10 cellular contexts compared by ENCODE assay signal in the genomic region with DNA sequence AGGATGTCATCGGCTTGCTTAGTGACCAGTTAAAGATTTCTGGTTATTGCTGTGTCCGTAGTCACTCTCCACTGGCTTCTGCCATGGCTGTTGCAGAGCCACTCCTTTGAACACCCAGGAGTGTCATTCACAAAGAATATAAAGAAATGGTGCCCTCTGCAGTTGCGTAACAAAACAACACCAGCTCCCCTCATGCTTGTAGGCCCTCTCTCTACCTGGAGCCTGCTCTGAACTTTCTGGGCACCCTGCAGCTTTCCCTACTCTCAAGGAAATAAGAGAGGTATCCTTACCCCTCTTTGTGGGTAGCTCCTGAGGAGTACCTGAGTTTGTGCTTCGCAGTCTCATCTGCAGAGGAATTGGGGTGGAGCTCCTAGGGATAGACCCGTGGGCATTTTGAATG.
DNase-seq lines count a peak whose midpoint lies in the region; ATAC-seq and TF ChIP-seq lines count a peak whose summit lies in the region.
"Had no signal": no experiment of that assay in that cellular context is flagged by ENCODE, and none has a peak within 500 bp of the region (broad histone marks: within the 10 kb centered on the region; RNA-seq: fewer than 3 reads in every experiment).

No MANE protein-coding gene starts in this region.

- H3K36me3 ChIP-seq in smooth muscle cell (ENCODE audit: low read depth) (no peaks in the 10 kb centered on the region), breast epithelium (no peaks in the 10 kb centered on the region)
- H3K36me3 ChIP-seq: SJSA1 had no signal

- H3K79me2 ChIP-seq in smooth muscle cell (ENCODE audit: low read depth) = no peaks in the 10 kb centered on the region

- no peak for TF ChIP-seq POLR2A in breast epithelium (IDR thresholded peaks at IDR 0.05)

- H2AFZ ChIP-seq in smooth muscle cell (ENCODE audit: low read depth) = no peak overlapping the region

- TF ChIP-seq CTCF in cardiac fibroblast (IDR thresholded peaks at IDR 0.05; ENCODE audit: low read depth, low read length) (peak; percentile 20), smooth muscle cell (IDR thresholded peaks at IDR 0.05; ENCODE audit: borderline replicate concordance, insufficient read depth, poor library complexity, severe bottlenecking) (peak; percentile 20), breast epithelium (IDR thresholded peaks at IDR 0.05) (no peak)

- H4K20me1 ChIP-seq in smooth muscle cell (ENCODE audit: low read depth) = no peaks in the 10 kb centered on the region

- H3K4me3 Mint-ChIP-seq in activated CD4-positive, alpha-beta T cell treated with anti-CD3 and anti-CD28 coated beads for 36 hours = no peak overlapping the region
- H3K4me3 Mint-ChIP-seq: activated naive CD4-positive, alpha-beta T cell treated with anti-CD3 and anti-CD28 coated beads, Interleukin-2, amount 50 U/mL, for 24 hours had no signal

- no peak overlapping the region for H3K4me2 ChIP-seq in smooth muscle cell

- POLR2A ChIA-PET in activated CD4-positive, alpha-beta T cell treated with anti-CD3 and anti-CD28 coated beads for 36 hours (lab: Charles Lee) = no interaction called here

- H3K4me1 ChIP-seq in smooth muscle cell (ENCODE audit: low read depth) (no peaks in the 10 kb centered on the region), breast epithelium (no peaks in the 10 kb centered on the region)
- H3K4me1 ChIP-seq: SJSA1 had no signal

- no peaks in the 10 kb centered on the region for H3K9me3 Mint-ChIP-seq in activated CD4-positive, alpha-beta T cell treated with anti-CD3 and anti-CD28 coated beads for 36 hours (ENCODE audit: low read depth)
- H3K9me3 Mint-ChIP-seq: activated naive CD4-positive, alpha-beta T cell treated with anti-CD3 and anti-CD28 coated beads, Interleukin-2, amount 50 U/mL, for 24 hours had no signal

- H3K27me3 Mint-ChIP-seq in activated CD4-positive, alpha-beta T cell treated with anti-CD3 and anti-CD28 coated beads for 36 hours = peaks cover 9% of the 10 kb centered on the region
- H3K27me3 Mint-ChIP-seq: activated naive CD4-positive, alpha-beta T cell treated with anti-CD3 and anti-CD28 coated beads, Interleukin-2, amount 50 U/mL, for 24 hours had no signal

- no peaks in the 10 kb centered on the region for H3F3A ChIP-seq in smooth muscle cell (ENCODE audit: low read depth)

- H3K4me3 ChIP-seq in cardiac fibroblast (replicated peaks in 1 of 2; ENCODE audit: low read depth in 2 of 2, low read length in 2 of 2) = no peak overlapping the region
- H3K4me3 ChIP-seq in smooth muscle cell = no peak overlapping the region
- H3K4me3 ChIP-seq in breast epithelium = no peak overlapping the region
- H3K4me3 ChIP-seq: SJSA1 had no signal

- WGBS in smooth muscle cell (ENCODE audit: low lambda C conversion rate) = 41% methylated on average over 5 of the region's 5 CpGs

- no peak overlapping the region for H3K27ac Mint-ChIP-seq in activated CD4-positive, alpha-beta T cell treated with anti-CD3 and anti-CD28 coated beads for 36 hours
- H3K27ac Mint-ChIP-seq: activated naive CD4-positive, alpha-beta T cell treated with anti-CD3 and anti-CD28 coated beads, Interleukin-2, amount 50 U/mL, for 24 hours had no signal

- H3K4me1 Mint-ChIP-seq in activated CD4-positive, alpha-beta T cell treated with anti-CD3 and anti-CD28 coated beads for 36 hours = no peaks in the 10 kb centered on the region
- H3K4me1 Mint-ChIP-seq: activated naive CD4-positive, alpha-beta T cell treated with anti-CD3 and anti-CD28 coated beads, Interleukin-2, amount 50 U/mL, for 24 hours had no signal

- H3K36me3 Mint-ChIP-seq in activated CD4-positive, alpha-beta T cell treated with anti-CD3 and anti-CD28 coated beads for 36 hours (ENCODE audit: low read depth) = no peaks in the 10 kb centered on the region
- H3K36me3 Mint-ChIP-seq: activated naive CD4-positive, alpha-beta T cell treated with anti-CD3 and anti-CD28 coated beads, Interleukin-2, amount 50 U/mL, for 24 hours had no signal

- H3K27ac ChIP-seq in smooth muscle cell (ENCODE audit: low read depth) (no peak overlapping the region), breast epithelium (no peak overlapping the region)
- H3K27ac ChIP-seq: SJSA1 had no signal

- no peaks in the 10 kb centered on the region for H3K9me3 ChIP-seq in smooth muscle cell (replicated peaks; ENCODE audit: low read depth)
- H3K9me3 ChIP-seq in breast epithelium = no peaks in the 10 kb centered on the region
- H3K9me3 ChIP-seq: SJSA1 had no signal

- ATAC-seq in activated CD4-positive, alpha-beta T cell treated with anti-CD3 and anti-CD28 coated beads for 36 hours = no peak
- ATAC-seq in HG03342 (IDR thresholded peaks at IDR 0.05; ENCODE audit: unreplicated experiment) = no peak
- no peak for ATAC-seq in HG03045 (IDR thresholded peaks at IDR 0.05; ENCODE audit: unreplicated experiment)

- H3K9ac ChIP-seq in smooth muscle cell (ENCODE audit: low read depth) = no peak overlapping the region

- intact Hi-C loops in activated CD4-positive, alpha-beta T cell treated with anti-CD3 and anti-CD28 coated beads for 36 hours (cut with DNase I, micrococcal nuclease) = no loop called here
- intact Hi-C loops in breast epithelium (cut with DNase I; ENCODE audit: low total_unique reads) = no loop called here

- CTCF ChIA-PET in activated CD4-positive, alpha-beta T cell treated with anti-CD3 and anti-CD28 coated beads for 36 hours (lab: Charles Lee) = interaction anchor here (0.6 to 1.4 kb wide), 4 partner anchors 8 to 1021 kb away, joined by 3 to 4 read pairs (median 3); no protein-coding TSS in a partner anchor

- H3K27me3 ChIP-seq in smooth muscle cell (ENCODE audit: low read depth) = no peaks in the 10 kb centered on the region
- no peaks in the 10 kb centered on the region for H3K27me3 ChIP-seq in breast epithelium
- H3K27me3 ChIP-seq: SJSA1 had no signal

- DNase-seq in activated CD4-positive, alpha-beta T cell treated with anti-CD3 and anti-CD28 coated beads for 36 hours = peak; percentile 18
- no peak for DNase-seq in activated CD4-positive, alpha-beta T cell treated with anti-CD3 and anti-CD28 coated beads for 1 hour
- peak; percentile 69 for DNase-seq in NCI-H2107 treated with DMSO at 0.1 percent for 48 hours (lab: John Stamatoyannopoulos, UW; ENCODE audit: unreplicated experiment)
- DNase-seq in cardiac fibroblast (ENCODE audit: low read depth in 2 of 2) = peak; percentile 40 to 41
- DNase-seq in smooth muscle cell (lab: John Stamatoyannopoulos, UW; ENCODE audit: unreplicated experiment) = no peak
- DNase-seq in breast epithelium (ENCODE audit: low spot score in 2 of 2) = no peak

Comparison
In these comparisons a context has a peak if more than half of its experiments do, and no peak if none do; other contexts are left out.
1. DNase-seq: peak in activated CD4-positive, alpha-beta T cell treated with anti-CD3 and anti-CD28 coated beads for 36 hours (single experiment), NCI-H2107 treated with DMSO at 0.1 percent for 48 hours (single experiment) and cardiac fibroblast (2 of 2); none in activated CD4-positive, alpha-beta T cell treated with anti-CD3 and anti-CD28 coated beads for 1 hour (single experiment), smooth muscle cell (single experiment) and breast epithelium (0 of 2).
2. CTCF ChIP-seq: peak in cardiac fibroblast (single experiment) and smooth muscle cell (single experiment); none in breast epithelium (0 of 3).